Comparison of ENCODE assay signal across 8 cellular contexts in the genomic region with DNA sequence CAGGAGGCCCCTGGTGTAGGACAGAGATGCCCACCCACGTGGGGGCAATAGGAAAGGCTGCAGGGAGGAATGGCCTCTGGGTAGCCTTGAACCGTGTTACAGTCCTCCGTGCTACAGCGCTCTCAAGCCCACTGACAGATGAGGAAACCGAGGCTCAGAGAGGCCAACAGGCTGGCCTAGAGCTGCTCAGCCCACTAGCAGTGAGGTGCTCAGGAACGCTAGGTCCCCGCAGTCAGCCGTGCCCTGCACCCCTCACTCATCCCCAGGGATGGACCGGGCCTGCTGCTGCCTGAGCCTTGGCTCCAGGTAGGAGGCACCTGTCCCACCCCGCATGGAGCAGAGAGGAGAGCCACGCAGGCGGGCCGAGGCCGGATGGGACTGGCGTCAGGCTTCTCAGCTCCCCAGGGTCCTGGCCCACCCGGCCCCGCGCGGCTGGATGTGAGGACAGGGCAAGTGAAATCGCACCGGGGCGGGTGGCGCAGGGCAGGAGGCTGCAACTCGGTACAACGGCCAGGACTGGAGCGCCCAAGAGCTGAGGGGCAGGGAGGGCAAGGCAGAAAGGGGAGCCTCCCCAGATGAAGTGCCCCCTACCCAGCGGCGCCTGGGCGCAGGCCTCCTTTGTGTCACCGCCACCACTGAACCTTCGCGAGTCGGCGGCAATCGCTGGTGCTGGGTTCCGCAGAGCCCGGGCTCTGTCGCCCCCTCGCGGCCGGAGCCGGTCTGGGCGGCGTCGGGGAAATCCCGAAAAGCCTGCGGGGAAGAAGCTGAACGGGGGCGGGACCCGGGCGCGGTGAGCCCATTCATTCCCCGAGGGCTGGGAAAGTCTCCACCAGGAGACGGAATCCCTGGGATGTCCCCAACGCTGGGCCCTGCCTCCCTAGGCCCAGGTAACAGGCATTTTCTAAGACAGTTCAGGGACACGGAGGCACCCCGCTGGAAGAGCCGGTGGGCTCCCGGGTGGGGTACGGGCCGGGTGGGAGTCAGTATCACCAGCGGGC. TPM values are rescaled to one million over a fixed set of nuclear protein-coding genes. Genes with fewer than 3 reads are reported as not detected.
DNase-seq lines count a peak whose midpoint lies in the region; ATAC-seq and TF ChIP-seq lines count a peak whose summit lies in the region.

No MANE protein-coding gene starts in this region.

- TF ChIP-seq EP300 in upper lobe of left lung (IDR thresholded peaks at IDR 0.05) = no peak

- TF ChIP-seq POLR2A in upper lobe of left lung (IDR thresholded peaks at IDR 0.05) = no peak

- TF ChIP-seq CTCF in GM12865 (IDR thresholded peaks at IDR 0.05; ENCODE audit: insufficient read depth, low read depth, low read length, missing control alignments) (peak; percentile 96), upper lobe of left lung (IDR thresholded peaks at IDR 0.05) (peak; percentile 94 to 99 (median 96))

- ATAC-seq in upper lobe of left lung (ENCODE audit: low FRiP score in 2 of 2) (peak; percentile 88 to 94), HG02981 (IDR thresholded peaks at IDR 0.05; ENCODE audit: unreplicated experiment) (no peak)

- no peaks in the 10 kb centered on the region for H3K9me3 ChIP-seq in upper lobe of left lung

- 16 to 34% methylated on average over 10 to 47 of the region's 62 CpGs for WGBS in upper lobe of left lung, 2 donors

- no peak overlapping the region for H3K27ac ChIP-seq in upper lobe of left lung

- no peaks in the 10 kb centered on the region for H3K27me3 ChIP-seq in upper lobe of left lung

- peaks cover 15 to 17% (median 16%) of the 10 kb centered on the region in 4 donors for H3K4me1 ChIP-seq in upper lobe of left lung

- intact Hi-C loops in posterior cingulate gyrus (cut with DNase I) = loop anchor here (5.0 to 10.0 kb wide), 3 partner anchors 82 to 307 kb away; partner anchors contain the start of gene CHCHD10

- H3K4me3 ChIP-seq in GM12865 (ENCODE audit: low read depth, low read length) (peak overlapping the region; percentile 43), upper lobe of left lung (peak overlapping the region in 1 of 4 donors; percentile 16)

- H3K36me3 ChIP-seq in upper lobe of left lung = no peaks in the 10 kb centered on the region

- DNase-seq in GM12865 (ENCODE audit: low read depth) (peak; percentile 84), LoVo (ENCODE audit: low spot score) (peak; percentile 84), SIG-M5 (lab: John Stamatoyannopoulos, UW) (peak; percentile 1), activated gamma-delta T cell treated with Interleukin-2 at 50 U/mL for 16 hours (peak; percentile 83), germinal center (ENCODE audit: low spot score) (peak; percentile 87), posterior cingulate gyrus (peak; percentile 69 to 98 (median 88)), upper lobe of left lung (peak; percentile 82 to 99)

RNA-seq across cellular contexts. Expression of gene SLC2A11, which starts 8.4 kb away (rescaled TPM):
- 10 to 100 TPM in 5 of 6 donors, 1 to 10 TPM in 1; 9.9 to 31.4 (median 16.5) TPM for total RNA-seq in upper lobe of left lung

RNA-seq across cellular contexts. Expression of gene DERL3, which starts 10.5 kb away (rescaled TPM):
- total RNA-seq in upper lobe of left lung = 10 to 100 TPM in 2 of 6 donors, 1 to 10 TPM in 4; 1.9 to 14.8 (median 5.5) TPM

RNA-seq across cellular contexts. Expression of gene MIF, which starts 44.9 kb away (rescaled TPM):
- total RNA-seq in upper lobe of left lung = 100 to 1,000 TPM in 5 of 6 donors, 10 to 100 TPM in 1; 54.5 to 388 (median 298) TPM

Comparison
In these comparisons a context has a peak if more than half of its experiments do, and no peak if none do; other contexts are left out.
1. DNase-seq: peak in every context shown above with its lines; median percentile 90 in upper lobe of left lung; 88 in posterior cingulate gyrus; 87 in germinal center; 84 in GM12865; 84 in LoVo; 83 in activated gamma-delta T cell treated with Interleukin-2 at 50 U/mL for 16 hours; 1 in SIG-M5.